In genomic region chr5:43997647-43998251, GRCh38 we compare ENCODE assay signal across 1 cellular context.
A peak's percentile ranks its signal among the peaks of the same experiment; 100 is the strongest.
TF ChIP-seq lines count a peak whose summit lies in the region.

No MANE protein-coding gene starts in this region.

TF ChIP-seq in HepG2, 621 proteins besides CTCF, POLR2A, EP300 and RAD21 (continued from another document and continues in another):
- TF ChIP-seq EZH2 (conservative IDR thresholded peaks at IDR 0.05; ENCODE audit: low read depth, low read length) (no peak), ZNF441 (CRISPR knock-in tag; IDR thresholded peaks at IDR 0.05; ENCODE audit: borderline replicate concordance) (0 out of 2 replicates have a peak, but pooled peaks have one; percentile 55), ZBTB20 (CRISPR knock-in tag; IDR thresholded peaks at IDR 0.05; ENCODE audit: borderline replicate concordance, low read depth) (peak; percentile 88; the same call in 1 of the 2 replicates), CEBPB (IDR thresholded peaks at IDR 0.05; ENCODE audit: borderline replicate concordance, low read depth, low read length) (peak; percentile 97), CENPX (CRISPR knock-in tag; IDR thresholded peaks at IDR 0.05) (no peak), IRF1 (CRISPR knock-in tag; IDR thresholded peaks at IDR 0.05; ENCODE audit: low read depth) (no peak), DPF2 (CRISPR knock-in tag; IDR thresholded peaks at IDR 0.05; ENCODE audit: borderline replicate concordance, low read depth) (peak; percentile 87), GLI4 (CRISPR knock-in tag; IDR thresholded peaks at IDR 0.05; ENCODE audit: borderline replicate concordance) (no peak), MYNN (CRISPR knock-in tag; IDR thresholded peaks at IDR 0.05; ENCODE audit: low read depth) (no peak), U2AF2 (IDR thresholded peaks at IDR 0.05; ENCODE audit: low read depth, low read length) (no peak), IRX3 (CRISPR knock-in tag; IDR thresholded peaks at IDR 0.05; ENCODE audit: borderline replicate concordance, low read depth) (no peak), GTF3A (CRISPR knock-in tag; conservative IDR thresholded peaks at IDR 0.05) (no peak), RFX3 (CRISPR knock-in tag; IDR thresholded peaks at IDR 0.05) (0 out of 2 replicates have a peak, but pooled peaks have one; percentile 21), PTBP1 (IDR thresholded peaks at IDR 0.05; ENCODE audit: low read depth, low read length, poor library complexity, severe bottlenecking) (no peak), ZBTB3 (CRISPR knock-in tag; IDR thresholded peaks at IDR 0.05; ENCODE audit: borderline replicate concordance, low read depth) (peak; percentile 100), SETDB1 (CRISPR knock-in tag; IDR thresholded peaks at IDR 0.05; ENCODE audit: borderline replicate concordance) (no peak), ZMYM4 (CRISPR knock-in tag; IDR thresholded peaks at IDR 0.05) (peak; percentile 95), SRSF9 (IDR thresholded peaks at IDR 0.05; ENCODE audit: borderline replicate concordance, insufficient read depth, low read depth, low read length, poor library complexity, severe bottlenecking) (no peak), HCFC1 (IDR thresholded peaks at IDR 0.05; ENCODE audit: low read depth, low read length) (no peak), ZNF30 (CRISPR knock-in tag; IDR thresholded peaks at IDR 0.05) (no peak), PHF21A (CRISPR knock-in tag; IDR thresholded peaks at IDR 0.05) (peak; percentile 98), SNAPC5 (CRISPR knock-in tag; IDR thresholded peaks at IDR 0.05; ENCODE audit: borderline replicate concordance) (no peak), POLR2AphosphoS5 (IDR thresholded peaks at IDR 0.05; ENCODE audit: low read depth, low read length) (no peak), ZNF230 (CRISPR knock-in tag; IDR thresholded peaks at IDR 0.05) (no peak), ZNF777 (CRISPR knock-in tag; IDR thresholded peaks at IDR 0.05) (no peak), ZNF10 (CRISPR knock-in tag; IDR thresholded peaks at IDR 0.05; ENCODE audit: borderline replicate concordance, low read depth) (no peak), SIN3A (IDR thresholded peaks at IDR 0.05; ENCODE audit: borderline replicate concordance, low read depth, low read length) (no peak), XRCC5 (optimal IDR thresholded peaks at IDR 0.05; ENCODE audit: low read length) (peak; percentile 79), GABPB1 (CRISPR knock-in tag; IDR thresholded peaks at IDR 0.05) (peak; percentile 59), HMGA1 (CRISPR knock-in tag; conservative IDR thresholded peaks at IDR 0.05) (no peak), ZNF180 (CRISPR knock-in tag; IDR thresholded peaks at IDR 0.05; ENCODE audit: borderline replicate concordance, low read depth) (no peak), KIAA2018 (CRISPR knock-in tag; IDR thresholded peaks at IDR 0.05; ENCODE audit: borderline replicate concordance) (no peak), NRL (CRISPR knock-in tag; IDR thresholded peaks at IDR 0.05; ENCODE audit: borderline replicate concordance) (no peak), ZNF331 (CRISPR knock-in tag; IDR thresholded peaks at IDR 0.05) (peak; percentile 96), ZNF552 (CRISPR knock-in tag; IDR thresholded peaks at IDR 0.05; ENCODE audit: borderline replicate concordance) (no peak; the same call in 1 of the 2 replicates), THAP9 (CRISPR knock-in tag; IDR thresholded peaks at IDR 0.05; ENCODE audit: borderline replicate concordance) (no peak), GFI1 (CRISPR knock-in tag; IDR thresholded peaks at IDR 0.05; ENCODE audit: borderline replicate concordance) (peak; percentile 100), HDAC6 (IDR thresholded peaks at IDR 0.05; ENCODE audit: low read depth, low read length) (no peak), ZNF761 (CRISPR knock-in tag; conservative IDR thresholded peaks at IDR 0.05) (peak; percentile 89; the same call in 1 of the 2 replicates), CAMTA2 (CRISPR knock-in tag; IDR thresholded peaks at IDR 0.05; ENCODE audit: borderline replicate concordance) (no peak), CERS6 (CRISPR knock-in tag; IDR thresholded peaks at IDR 0.05) (no peak), DMAP1 (CRISPR knock-in tag; IDR thresholded peaks at IDR 0.05) (peak; percentile 80), CREB1 (IDR thresholded peaks at IDR 0.05) (no peak), CREB1 (CRISPR knock-in tag; IDR thresholded peaks at IDR 0.05) (peak; percentile 67)
- TF ChIP-seq, protein P1, sequence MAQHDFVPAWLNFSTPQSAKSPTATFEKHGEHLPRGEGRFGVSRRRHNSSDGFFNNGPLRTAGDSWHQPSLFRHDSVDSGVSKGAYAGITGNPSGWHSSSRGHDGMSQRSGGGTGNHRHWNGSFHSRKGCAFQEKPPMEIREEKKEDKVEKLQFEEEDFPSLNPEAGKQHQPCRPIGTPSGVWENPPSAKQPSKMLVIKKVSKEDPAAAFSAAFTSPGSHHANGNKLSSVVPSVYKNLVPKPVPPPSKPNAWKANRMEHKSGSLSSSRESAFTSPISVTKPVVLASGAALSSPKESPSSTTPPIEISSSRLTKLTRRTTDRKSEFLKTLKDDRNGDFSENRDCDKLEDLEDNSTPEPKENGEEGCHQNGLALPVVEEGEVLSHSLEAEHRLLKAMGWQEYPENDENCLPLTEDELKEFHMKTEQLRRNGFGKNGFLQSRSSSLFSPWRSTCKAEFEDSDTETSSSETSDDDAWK (CRISPR knock-in tag; IDR thresholded peaks at IDR 0.05): no peak
- TF ChIP-seq, protein P2, sequence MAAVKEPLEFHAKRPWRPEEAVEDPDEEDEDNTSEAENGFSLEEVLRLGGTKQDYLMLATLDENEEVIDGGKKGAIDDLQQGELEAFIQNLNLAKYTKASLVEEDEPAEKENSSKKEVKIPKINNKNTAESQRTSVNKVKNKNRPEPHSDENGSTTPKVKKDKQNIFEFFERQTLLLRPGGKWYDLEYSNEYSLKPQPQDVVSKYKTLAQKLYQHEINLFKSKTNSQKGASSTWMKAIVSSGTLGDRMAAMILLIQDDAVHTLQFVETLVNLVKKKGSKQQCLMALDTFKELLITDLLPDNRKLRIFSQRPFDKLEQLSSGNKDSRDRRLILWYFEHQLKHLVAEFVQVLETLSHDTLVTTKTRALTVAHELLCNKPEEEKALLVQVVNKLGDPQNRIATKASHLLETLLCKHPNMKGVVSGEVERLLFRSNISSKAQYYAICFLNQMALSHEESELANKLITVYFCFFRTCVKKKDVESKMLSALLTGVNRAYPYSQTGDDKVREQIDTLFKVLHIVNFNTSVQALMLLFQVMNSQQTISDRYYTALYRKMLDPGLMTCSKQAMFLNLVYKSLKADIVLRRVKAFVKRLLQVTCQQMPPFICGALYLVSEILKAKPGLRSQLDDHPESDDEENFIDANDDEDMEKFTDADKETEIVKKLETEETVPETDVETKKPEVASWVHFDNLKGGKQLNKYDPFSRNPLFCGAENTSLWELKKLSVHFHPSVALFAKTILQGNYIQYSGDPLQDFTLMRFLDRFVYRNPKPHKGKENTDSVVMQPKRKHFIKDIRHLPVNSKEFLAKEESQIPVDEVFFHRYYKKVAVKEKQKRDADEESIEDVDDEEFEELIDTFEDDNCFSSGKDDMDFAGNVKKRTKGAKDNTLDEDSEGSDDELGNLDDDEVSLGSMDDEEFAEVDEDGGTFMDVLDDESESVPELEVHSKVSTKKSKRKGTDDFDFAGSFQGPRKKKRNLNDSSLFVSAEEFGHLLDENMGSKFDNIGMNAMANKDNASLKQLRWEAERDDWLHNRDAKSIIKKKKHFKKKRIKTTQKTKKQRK (IDR thresholded peaks at IDR 0.05; ENCODE audit: low read length): no peak
- TF ChIP-seq, protein P3, sequence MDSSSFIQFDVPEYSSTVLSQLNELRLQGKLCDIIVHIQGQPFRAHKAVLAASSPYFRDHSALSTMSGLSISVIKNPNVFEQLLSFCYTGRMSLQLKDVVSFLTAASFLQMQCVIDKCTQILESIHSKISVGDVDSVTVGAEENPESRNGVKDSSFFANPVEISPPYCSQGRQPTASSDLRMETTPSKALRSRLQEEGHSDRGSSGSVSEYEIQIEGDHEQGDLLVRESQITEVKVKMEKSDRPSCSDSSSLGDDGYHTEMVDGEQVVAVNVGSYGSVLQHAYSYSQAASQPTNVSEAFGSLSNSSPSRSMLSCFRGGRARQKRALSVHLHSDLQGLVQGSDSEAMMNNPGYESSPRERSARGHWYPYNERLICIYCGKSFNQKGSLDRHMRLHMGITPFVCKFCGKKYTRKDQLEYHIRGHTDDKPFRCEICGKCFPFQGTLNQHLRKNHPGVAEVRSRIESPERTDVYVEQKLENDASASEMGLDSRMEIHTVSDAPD (CRISPR knock-in tag; IDR thresholded peaks at IDR 0.05): peak; percentile 62; the same call in 1 of the 2 replicates
